ENCODE assay signal across 29 cellular contexts in the genomic region with DNA sequence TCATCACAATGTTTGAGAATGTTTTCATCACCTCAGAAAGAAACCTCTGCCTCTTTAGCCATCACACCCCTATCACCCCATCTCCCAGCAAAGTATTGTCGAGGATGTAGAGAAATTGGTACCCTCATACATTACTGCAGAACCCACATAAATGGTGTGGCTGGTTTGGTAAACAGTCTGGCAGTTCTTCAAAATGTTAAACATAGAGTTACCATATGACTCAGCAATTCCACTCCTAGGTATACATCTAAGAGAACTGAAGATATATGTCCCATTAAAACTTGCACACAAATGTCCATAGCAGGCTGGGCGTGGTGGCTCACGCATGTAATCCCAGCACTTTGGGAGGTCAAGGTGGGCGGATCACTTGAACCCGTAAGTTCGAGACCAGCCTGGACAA. TPM values are rescaled to one million over a fixed set of nuclear protein-coding genes. Genes with fewer than 3 reads are reported as not detected.
"Had no signal": no experiment of that assay in that cellular context is flagged by ENCODE, and none has a peak within 500 bp of the region (broad histone marks: within the 10 kb centered on the region; RNA-seq: fewer than 3 reads in every experiment).

No MANE protein-coding gene starts in this region.

- DNase-seq: natural killer cell; occipital lobe; ovary; posterior cingulate gyrus; psoas muscle; right cardiac atrium; spleen; stimulated activated CD4-positive, alpha-beta T cell treated with anti-CD3 and anti-CD28 coated beads, Interleukin-12 subunit alpha, Interleukin-12 subunit beta, amount 100 ng/mL, for 4 hours; stimulated activated CD4-positive, alpha-beta T cell treated with anti-CD3 and anti-CD28 coated beads, Interleukin-1b, Interleukin-23, amount 100 ng/mL, for 48 hours; stimulated activated CD4-positive, alpha-beta T cell treated with anti-CD3 and anti-CD28 coated beads, Interleukin-4, amount 100 ng/mL, for 1 hour; stimulated activated naive B cell treated with anti-CD40 and anti-IgM and Interleukin-4, amounts not matched to agents 10 μg/mL and 1 μg/mL and 100 μg/mL, for 72 hours; stimulated activated naive CD4-positive, alpha-beta T cell treated with Interleukin-2 at 50 U/mL for 16 hours; stomach; thyroid gland; trophoblast cell; upper lobe of left lung had no signal

- H3K4me3 ChIP-seq: neural progenitor cell, ovary, psoas muscle, skin epidermis, smooth muscle cell, spleen, stomach, thoracic aorta, thyroid gland, tibial nerve, upper lobe of left lung, vagina had no signal

- H3K4me2 ChIP-seq: neural progenitor cell, smooth muscle cell had no signal

- ATAC-seq: natural killer cell; psoas muscle; right cardiac atrium; sciatic nerve; stimulated activated effector memory CD8-positive, alpha-beta T cell treated with anti-CD3 and anti-CD28 coated beads, Interleukin-12 subunit alpha, Interleukin-12 subunit beta, amount 100 ng/mL, for 72 hours; stimulated activated naive B cell treated with anti-CD40 and anti-IgM and Interleukin-4, amounts not matched to agents 10 μg/mL and 1 μg/mL and 100 μg/mL, for 72 hours had no signal

- H3K27me3 ChIP-seq: ovary, thyroid gland, upper lobe of left lung, vagina had no signal

- H3K9ac ChIP-seq: neural progenitor cell, parathyroid adenoma had no signal

- H3K4me1 ChIP-seq: parathyroid adenoma, psoas muscle, spleen, stomach, thyroid gland, tibial nerve, upper lobe of left lung, vagina had no signal

- H3K9me3 ChIP-seq: ovary, psoas muscle, spleen, stomach, thoracic aorta, thyroid gland, tibial nerve, upper lobe of left lung, vagina had no signal

- H3K79me2 ChIP-seq: parathyroid adenoma had no signal

- FAIRE-seq: urothelium cell line had no signal

- H3K36me3 ChIP-seq: neural progenitor cell, ovary, spleen, stomach, thoracic aorta, thyroid gland, tibial nerve, upper lobe of left lung, vagina had no signal

- H3K27ac ChIP-seq: neural progenitor cell, ovary, parathyroid adenoma, psoas muscle, skin epidermis, spleen, stomach, thoracic aorta, thyroid gland, tibial nerve, upper lobe of left lung, vagina had no signal

- H2AFZ ChIP-seq: neural progenitor cell, parathyroid adenoma had no signal

RNA-seq across cellular contexts. Expression of gene ISL2, which starts 16.6 kb away (rescaled TPM):
- total RNA-seq: natural killer cell, occipital lobe, ovary, psoas muscle, right cardiac atrium, subcutaneous adipose tissue, temporal lobe, thoracic aorta, thyroid gland, tibial nerve had no signal
- polyA plus RNA-seq: neural cell, ovary, psoas muscle, smooth muscle cell had no signal
